Comparison of ENCODE assay signal across 20 cellular contexts in the genomic region with DNA sequence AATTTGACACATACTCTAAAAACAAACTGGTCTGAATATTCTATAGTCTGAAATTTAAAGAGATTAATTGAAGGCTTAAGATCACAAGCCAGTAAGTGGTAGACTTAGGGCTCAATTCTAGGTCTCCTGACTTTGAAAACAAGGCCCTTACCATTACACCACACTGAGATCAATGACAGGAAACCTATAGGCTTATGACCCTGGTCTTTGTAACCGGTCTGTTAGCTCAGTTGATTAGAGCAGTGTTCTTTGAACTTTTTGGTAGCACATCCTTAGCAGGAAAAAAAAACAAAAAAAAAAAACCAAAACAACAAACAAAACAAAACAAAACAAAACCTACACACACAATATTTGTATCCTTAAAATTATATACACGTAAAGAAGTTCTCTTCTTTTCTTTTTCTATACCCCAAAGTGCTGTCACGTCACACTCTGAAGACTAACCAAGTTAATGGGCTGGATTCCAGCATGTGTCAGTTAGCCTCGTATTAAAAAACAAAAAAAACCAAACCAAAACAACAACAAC. TPM values are rescaled to one million over a fixed set of nuclear protein-coding genes. Genes with fewer than 3 reads are reported as not detected.
DNase-seq lines count a peak whose midpoint lies in the region; ATAC-seq, FAIRE-seq and TF ChIP-seq lines count a peak whose summit lies in the region.
"Had no signal": no experiment of that assay in that cellular context is flagged by ENCODE, and none has a peak within 500 bp of the region (broad histone marks: within the 10 kb centered on the region; RNA-seq: fewer than 3 reads in every experiment).

No MANE protein-coding gene starts in this region.

- intact Hi-C loops in activated CD4-positive, alpha-beta memory T cell treated with anti-CD3 and anti-CD28 coated beads for 36 hours (cut with micrococcal nuclease): loop anchor here (5.0 kb wide), 1 partner anchor 231 kb away; no protein-coding TSS in a partner anchor
- intact Hi-C loops in naive thymus-derived CD4-positive, alpha-beta T cell (cut with micrococcal nuclease): no loop called here

- H3K27ac ChIP-seq in naive thymus-derived CD4-positive, alpha-beta T cell (ENCODE audit: low read depth, low read length): no peak overlapping the region

- H3K27me3 Mint-ChIP-seq in activated CD4-positive, alpha-beta memory T cell treated with anti-CD3 and anti-CD28 coated beads for 36 hours: no peaks in the 10 kb centered on the region
- no peaks in the 10 kb centered on the region for H3K27me3 Mint-ChIP-seq in activated CD4-positive, alpha-beta memory T cell treated with anti-CD3 and anti-CD28 coated beads, Interleukin-2, amount 10 ng/mL, durations not matched to agents 7 days and 5 days
- H3K27me3 Mint-ChIP-seq in endothelial cell (ENCODE audit: unreplicated experiment): peaks cover 2% of the 10 kb centered on the region
- no peaks in the 10 kb centered on the region for H3K27me3 Mint-ChIP-seq in naive thymus-derived CD4-positive, alpha-beta T cell
- H3K27me3 Mint-ChIP-seq: B cell had no signal

- peak overlapping the region; percentile 28 for H3K27ac Mint-ChIP-seq in activated CD4-positive, alpha-beta memory T cell treated with anti-CD3 and anti-CD28 coated beads for 36 hours
- H3K27ac Mint-ChIP-seq in activated CD4-positive, alpha-beta memory T cell treated with anti-CD3 and anti-CD28 coated beads, Interleukin-2, amount 10 ng/mL, durations not matched to agents 7 days and 5 days: no peak overlapping the region
- H3K27ac Mint-ChIP-seq in endothelial cell (ENCODE audit: unreplicated experiment): peak overlapping the region; percentile 87
- peak overlapping the region in 5 of 9 donors; percentile 25 to 69 (median 29) for H3K27ac Mint-ChIP-seq in naive thymus-derived CD4-positive, alpha-beta T cell
- H3K27ac Mint-ChIP-seq: B cell had no signal

- no peaks in the 10 kb centered on the region for H3K9me3 ChIP-seq in naive thymus-derived CD4-positive, alpha-beta T cell (ENCODE audit: control insufficient read depth in 2 of 3, low read length in 3 of 3)

- H3K4me1 ChIP-seq in naive thymus-derived CD4-positive, alpha-beta T cell (ENCODE audit: control insufficient read depth in 2 of 2, insufficient read depth in 2 of 2, low read length in 2 of 2): peaks cover 2 to 4% of the 10 kb centered on the region in 2 donors

- no peak for DNase-seq in activated CD4-positive, alpha-beta memory T cell treated with anti-CD3 and anti-CD28 coated beads for 36 hours
- no peak for DNase-seq in activated CD4-positive, alpha-beta memory T cell treated with anti-CD3 and anti-CD28 coated beads, Interleukin-2, amount 10 ng/mL, durations not matched to agents 7 days and 5 days
- DNase-seq in GM19239 (ENCODE audit: insufficient read length, low spot score): no peak
- DNase-seq in endothelial cell (ENCODE audit: low spot score): no peak
- no peak for DNase-seq in naive thymus-derived CD4-positive, alpha-beta T cell
- DNase-seq in activated CD4-positive, CD25-positive, alpha-beta regulatory T cell treated with anti-CD3 and anti-CD28 coated beads, Interleukin-2, amount 50 U/mL, for 72 hours: no peak
- DNase-seq in stimulated activated CD4-positive, alpha-beta T cell treated with anti-CD3 and anti-CD28 coated beads, Interleukin-4, amount 100 ng/mL, for 1 hour: no peak
- DNase-seq: 8988T, KBM-7, NCI-H1105, NCI-H2081, NCI-H2171 treated with DMSO at 0.1 percent for 48 hours, NCI-H446, OCI-M1, Right ventricle myocardium superior had no signal

- CTCF ChIA-PET in activated CD4-positive, alpha-beta memory T cell treated with anti-CD3 and anti-CD28 coated beads for 36 hours (lab: Charles Lee): no interaction called here
- CTCF ChIA-PET in activated CD4-positive, alpha-beta memory T cell treated with anti-CD3 and anti-CD28 coated beads, Interleukin-2, amount 10 ng/mL, durations not matched to agents 7 days and 5 days (lab: Charles Lee): no interaction called here
- CTCF ChIA-PET in naive thymus-derived CD4-positive, alpha-beta T cell (lab: Charles Lee): no interaction called here

- H3K4me3 ChIP-seq in naive thymus-derived CD4-positive, alpha-beta T cell (ENCODE audit: low read length): no peak overlapping the region

- peaks cover 60% of the 10 kb centered on the region for H3K4me1 Mint-ChIP-seq in activated CD4-positive, alpha-beta memory T cell treated with anti-CD3 and anti-CD28 coated beads for 36 hours (ENCODE audit: low read depth)
- peaks cover 35% of the 10 kb centered on the region for H3K4me1 Mint-ChIP-seq in activated CD4-positive, alpha-beta memory T cell treated with anti-CD3 and anti-CD28 coated beads, Interleukin-2, amount 10 ng/mL, durations not matched to agents 7 days and 5 days
- peaks cover 42% of the 10 kb centered on the region for H3K4me1 Mint-ChIP-seq in endothelial cell (ENCODE audit: unreplicated experiment)
- peaks cover 26 to 83% (median 76%) of the 10 kb centered on the region in 7 donors for H3K4me1 Mint-ChIP-seq in naive thymus-derived CD4-positive, alpha-beta T cell

- peak; percentile 74 for FAIRE-seq in GM19239 (lab: Jason Lieb, UNC)
- FAIRE-seq: D721Med, GM12891, H54 had no signal

- POLR2A ChIA-PET in activated CD4-positive, alpha-beta memory T cell treated with anti-CD3 and anti-CD28 coated beads for 36 hours (lab: Charles Lee): no interaction called here
- POLR2A ChIA-PET in activated CD4-positive, alpha-beta memory T cell treated with anti-CD3 and anti-CD28 coated beads, Interleukin-2, amount 10 ng/mL, durations not matched to agents 7 days and 5 days (lab: Charles Lee): no interaction called here
- POLR2A ChIA-PET in naive thymus-derived CD4-positive, alpha-beta T cell (lab: Charles Lee): no interaction called here

- TF ChIP-seq CTCF in endothelial cell (IDR thresholded peaks at IDR 0.05; ENCODE audit: unreplicated experiment): no peak

- H3K4me3 Mint-ChIP-seq in activated CD4-positive, alpha-beta memory T cell treated with anti-CD3 and anti-CD28 coated beads for 36 hours: no peak overlapping the region
- H3K4me3 Mint-ChIP-seq in activated CD4-positive, alpha-beta memory T cell treated with anti-CD3 and anti-CD28 coated beads, Interleukin-2, amount 10 ng/mL, durations not matched to agents 7 days and 5 days: no peak overlapping the region
- peak overlapping the region; percentile 33 for H3K4me3 Mint-ChIP-seq in endothelial cell (ENCODE audit: unreplicated experiment)
- peak overlapping the region in 2 of 10 donors; percentile 25 to 29 for H3K4me3 Mint-ChIP-seq in naive thymus-derived CD4-positive, alpha-beta T cell
- H3K4me3 Mint-ChIP-seq: B cell had no signal

- peaks cover 17% of the 10 kb centered on the region for H3K36me3 Mint-ChIP-seq in activated CD4-positive, alpha-beta memory T cell treated with anti-CD3 and anti-CD28 coated beads for 36 hours
- H3K36me3 Mint-ChIP-seq in activated CD4-positive, alpha-beta memory T cell treated with anti-CD3 and anti-CD28 coated beads, Interleukin-2, amount 10 ng/mL, durations not matched to agents 7 days and 5 days (ENCODE audit: low read depth): peaks cover 39% of the 10 kb centered on the region
- H3K36me3 Mint-ChIP-seq in endothelial cell (ENCODE audit: low read depth, unreplicated experiment): peaks cover 15% of the 10 kb centered on the region
- H3K36me3 Mint-ChIP-seq in naive thymus-derived CD4-positive, alpha-beta T cell: peaks cover 11 to 27% (median 12%) of the 10 kb centered on the region in 5 donors

- no peak for ATAC-seq in naive thymus-derived CD4-positive, alpha-beta T cell
- no peak for ATAC-seq in GM19035 (IDR thresholded peaks at IDR 0.05; ENCODE audit: unreplicated experiment)

- H3K27me3 ChIP-seq in naive thymus-derived CD4-positive, alpha-beta T cell (ENCODE audit: control insufficient read depth in 2 of 2, insufficient read depth in 2 of 2, low read length in 2 of 2): no peaks in the 10 kb centered on the region

- no peaks in the 10 kb centered on the region for H3K9me3 Mint-ChIP-seq in activated CD4-positive, alpha-beta memory T cell treated with anti-CD3 and anti-CD28 coated beads for 36 hours
- no peaks in the 10 kb centered on the region for H3K9me3 Mint-ChIP-seq in activated CD4-positive, alpha-beta memory T cell treated with anti-CD3 and anti-CD28 coated beads, Interleukin-2, amount 10 ng/mL, durations not matched to agents 7 days and 5 days
- no peaks in the 10 kb centered on the region for H3K9me3 Mint-ChIP-seq in endothelial cell (ENCODE audit: unreplicated experiment)
- H3K9me3 Mint-ChIP-seq in naive thymus-derived CD4-positive, alpha-beta T cell: no peaks in the 10 kb centered on the region

- H3K36me3 ChIP-seq in naive thymus-derived CD4-positive, alpha-beta T cell (ENCODE audit: control insufficient read depth in 2 of 3, insufficient read depth in 3 of 3, low read length in 3 of 3): peaks cover 0 to 16% (median 0%) of the 10 kb centered on the region in 3 experiments

RNA-seq across cellular contexts. Expression of a gene that starts 55.4 kb away (rescaled TPM):
- total RNA-seq in activated CD4-positive, alpha-beta memory T cell treated with anti-CD3 and anti-CD28 coated beads for 36 hours: 10 to 100 TPM; 51.8 to 52.0 TPM
- total RNA-seq in activated CD4-positive, alpha-beta memory T cell treated with anti-CD3 and anti-CD28 coated beads, Interleukin-2, amount 10 ng/mL, durations not matched to agents 7 days and 5 days: 10 to 100 TPM; 76.6 to 78.0 TPM
- 50.9 TPM for total RNA-seq in endothelial cell (ENCODE audit: unreplicated experiment)
- 10 to 100 TPM; 59.9 to 77.9 (median 72.6) TPM for total RNA-seq in naive thymus-derived CD4-positive, alpha-beta T cell
- polyA plus RNA-seq in naive thymus-derived CD4-positive, alpha-beta T cell: 10 to 100 TPM; 25.2 to 28.6 TPM
